In the genomic region with DNA sequence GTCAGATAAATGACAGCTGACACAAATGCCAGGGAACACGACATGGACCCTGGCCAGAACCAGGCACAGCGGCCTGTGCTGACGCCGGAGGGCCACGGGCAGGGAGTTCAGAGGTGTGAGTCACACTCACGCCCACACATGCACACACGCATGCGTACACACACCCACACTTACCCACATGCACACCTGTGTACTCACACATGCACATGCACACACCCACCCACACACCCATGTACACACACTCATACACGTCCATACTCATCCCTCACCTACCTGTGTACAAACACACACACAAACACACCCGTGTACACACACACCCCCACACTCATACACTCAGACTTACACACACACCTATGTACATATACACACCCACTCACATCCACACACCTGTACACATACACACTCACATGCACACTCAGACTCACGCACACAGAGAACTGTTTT, we compare ENCODE assay signal across 10 cellular contexts. TPM values are rescaled to one million over a fixed set of nuclear protein-coding genes. Genes with fewer than 3 reads are reported as not detected.
DNase-seq lines count a peak whose midpoint lies in the region; ATAC-seq and TF ChIP-seq lines count a peak whose summit lies in the region.
"Had no signal": no experiment of that assay in that cellular context is flagged by ENCODE, and none has a peak within 500 bp of the region (broad histone marks: within the 10 kb centered on the region; RNA-seq: fewer than 3 reads in every experiment).

No MANE protein-coding gene starts in this region.

- no peaks in the 10 kb centered on the region for H3K27me3 ChIP-seq in GM23248 (replicated peaks; ENCODE audit: insufficient read depth)
- H3K27me3 ChIP-seq in tibial artery: no peaks in the 10 kb centered on the region
- H3K27me3 ChIP-seq in H7 (ENCODE audit: control insufficient read depth, insufficient read depth, low read length): no peaks in the 10 kb centered on the region

- H3K4me1 Mint-ChIP-seq in activated T-helper 1 cell treated with anti-CD3 and anti-CD28 coated beads, Interleukin-12 subunit alpha, Interleukin-12 subunit beta, Interleukin-2, Interleukin-4 antibody, amounts not matched to agents 30 ng/mL and 10 ng/mL and 1 ng/mL, durations not matched to agents 14 hours and 24 hours and 36 hours (ENCODE audit: low read depth): peaks cover 18% of the 10 kb centered on the region

- no peak for TF ChIP-seq CTCF in tibial artery (IDR thresholded peaks at IDR 0.05)

- H2AFZ ChIP-seq in GM23248: no peak overlapping the region

- H3K9me2 ChIP-seq in GM23248 (ENCODE audit: insufficient read depth): no peaks in the 10 kb centered on the region

- ATAC-seq in Right ventricle myocardium superior (ENCODE audit: poor library complexity): no peak
- ATAC-seq: Panc1 had no signal

- 16 to 22% methylated on average over 11 of the region's 11 CpGs for WGBS in GM23248 (ENCODE audit: low coverage in 1 of 2, low lambda C conversion rate in 2 of 2, missing lambda C conversion rate in 2 of 2), 2 experiments

- H3K9ac ChIP-seq in GM23248: peak overlapping the region; percentile 59

- H3K9me3 ChIP-seq in GM23248 (ENCODE audit: low read depth) (no peaks in the 10 kb centered on the region), tibial artery (no peaks in the 10 kb centered on the region)

- H3K27ac ChIP-seq in GM23248 (peak overlapping the region; percentile 87), tibial artery (peak overlapping the region in 1 of 2 donors; percentile 48)

- H3K36me3 ChIP-seq in GM23248 (ENCODE audit: low read depth) (no peaks in the 10 kb centered on the region), tibial artery (no peaks in the 10 kb centered on the region), H7 (replicated peaks; ENCODE audit: control insufficient read depth, insufficient read depth, low read length) (no peaks in the 10 kb centered on the region)

- H3K79me2 ChIP-seq in GM23248 (ENCODE audit: insufficient read depth): peaks cover 94% of the 10 kb centered on the region

- H3K36me3 Mint-ChIP-seq in activated T-helper 1 cell treated with anti-CD3 and anti-CD28 coated beads, Interleukin-12 subunit alpha, Interleukin-12 subunit beta, Interleukin-2, Interleukin-4 antibody, amounts not matched to agents 30 ng/mL and 10 ng/mL and 1 ng/mL, durations not matched to agents 14 hours and 24 hours and 36 hours (ENCODE audit: low read depth): peaks cover 2% of the 10 kb centered on the region

- H4K20me1 ChIP-seq in GM23248 (ENCODE audit: insufficient read depth): peaks cover 5% of the 10 kb centered on the region; the same call in 1 of the 2 replicates

- H3F3A ChIP-seq in GM23248 (ENCODE audit: insufficient read depth): peaks cover 25% of the 10 kb centered on the region

- no peaks in the 10 kb centered on the region for H3K9me3 Mint-ChIP-seq in activated T-helper 1 cell treated with anti-CD3 and anti-CD28 coated beads, Interleukin-12 subunit alpha, Interleukin-12 subunit beta, Interleukin-2, Interleukin-4 antibody, amounts not matched to agents 30 ng/mL and 10 ng/mL and 1 ng/mL, durations not matched to agents 14 hours and 24 hours and 36 hours

- in situ Hi-C loops in GM23248 (cut with MboI): no loop called here

- no peak overlapping the region for H3K4me3 Mint-ChIP-seq in activated T-helper 1 cell treated with anti-CD3 and anti-CD28 coated beads, Interleukin-12 subunit alpha, Interleukin-12 subunit beta, Interleukin-2, Interleukin-4 antibody, amounts not matched to agents 30 ng/mL and 10 ng/mL and 1 ng/mL, durations not matched to agents 14 hours and 24 hours and 36 hours

- intact Hi-C loops in activated T-helper 1 cell treated with anti-CD3 and anti-CD28 coated beads, Interleukin-12 subunit alpha, Interleukin-12 subunit beta, Interleukin-2, Interleukin-4 antibody, amounts not matched to agents 30 ng/mL and 10 ng/mL and 1 ng/mL, durations not matched to agents 14 hours and 24 hours and 36 hours (cut with micrococcal nuclease): no loop called here
- intact Hi-C loops in Right ventricle myocardium superior (cut with DNase I) (no loop called here), tibial artery (cut with DNase I; ENCODE audit: low total_unique reads) (no loop called here)

- H3K4me3 ChIP-seq in GM23248 (0 out of 2 replicates have a peak overlapping the region, but pooled peaks have one; percentile 24), tibial artery (no peak overlapping the region), H7 (ENCODE audit: insufficient read depth, low read depth, low read length) (no peak overlapping the region)

- peak overlapping the region; percentile 64 for H3K4me2 ChIP-seq in GM23248 (ENCODE audit: unreplicated experiment)

- H3K4me1 ChIP-seq in GM23248 (ENCODE audit: insufficient read depth): peaks cover 29% of the 10 kb centered on the region
- H3K4me1 ChIP-seq in tibial artery: peaks cover 0 to 85% (median 38%) of the 10 kb centered on the region in 4 donors

- peak; percentile 85 for DNase-seq in GM23248
- DNase-seq in activated T-helper 1 cell treated with anti-CD3 and anti-CD28 coated beads, Interleukin-12 subunit alpha, Interleukin-12 subunit beta, Interleukin-2, Interleukin-4 antibody, amounts not matched to agents 30 ng/mL and 10 ng/mL and 1 ng/mL, durations not matched to agents 14 hours and 24 hours and 36 hours (ENCODE audit: low spot score): no peak
- peak; percentile 49 for DNase-seq in Right ventricle myocardium superior
- peak; percentile 8 to 10 for DNase-seq in stimulated activated CD4-positive, alpha-beta T cell treated with anti-CD3 and anti-CD28 coated beads, Interleukin-2, amount 100 ng/mL, for 48 hours
- DNase-seq in NCI-H446 (lab: John Stamatoyannopoulos, UW): no peak
- DNase-seq in hippocampal formation (lab: John Stamatoyannopoulos, UW): no peak
- no peak for DNase-seq in tibial artery
- DNase-seq in H7: no peak
- DNase-seq: small intestine had no signal

- peak overlapping the region; percentile 10 for H3K27ac Mint-ChIP-seq in activated T-helper 1 cell treated with anti-CD3 and anti-CD28 coated beads, Interleukin-12 subunit alpha, Interleukin-12 subunit beta, Interleukin-2, Interleukin-4 antibody, amounts not matched to agents 30 ng/mL and 10 ng/mL and 1 ng/mL, durations not matched to agents 14 hours and 24 hours and 36 hours

- H3K27me3 Mint-ChIP-seq in activated T-helper 1 cell treated with anti-CD3 and anti-CD28 coated beads, Interleukin-12 subunit alpha, Interleukin-12 subunit beta, Interleukin-2, Interleukin-4 antibody, amounts not matched to agents 30 ng/mL and 10 ng/mL and 1 ng/mL, durations not matched to agents 14 hours and 24 hours and 36 hours (ENCODE audit: insufficient read depth): no peaks in the 10 kb centered on the region

RNA-seq across cellular contexts. Expression of gene MLLT1, which starts 40.4 kb away (rescaled TPM):
- 17.3 and 19.1 TPM in 2 replicates for total RNA-seq in GM23248 (2014; rRNA removed; shearing (Covaris generic))
- 13.3 and 14.3 TPM in 2 replicates for polyA plus RNA-seq in GM23248 (2016; fragmentation: Nextera tagmentation; extraction: Ambion mirVana)
- 71.6 and 77.4 TPM in 2 replicates for total RNA-seq in activated T-helper 1 cell treated with anti-CD3 and anti-CD28 coated beads, Interleukin-12 subunit alpha, Interleukin-12 subunit beta, Interleukin-2, Interleukin-4 antibody, amounts not matched to agents 30 ng/mL and 10 ng/mL and 1 ng/mL, durations not matched to agents 14 hours and 24 hours and 36 hours
- 37.2 TPM for total RNA-seq in Right ventricle myocardium superior
- 16.1 and 17.3 TPM in 2 replicates for total RNA-seq in H7 (2014; rRNA removed; shearing (Covaris generic))

Comparison
In these comparisons a context has a peak if more than half of its experiments do, and no peak if none do; other contexts are left out.
1. DNase-seq: peak in GM23248 (single experiment), Right ventricle myocardium superior (single experiment) and stimulated activated CD4-positive, alpha-beta T cell treated with anti-CD3 and anti-CD28 coated beads, Interleukin-2, amount 100 ng/mL, for 48 hours (2 of 2); none in activated T-helper 1 cell treated with anti-CD3 and anti-CD28 coated beads, Interleukin-12 subunit alpha, Interleukin-12 subunit beta, Interleukin-2, Interleukin-4 antibody, amounts not matched to agents 30 ng/mL and 10 ng/mL and 1 ng/mL, durations not matched to agents 14 hours and 24 hours and 36 hours (single experiment), NCI-H446 (0 of 2), hippocampal formation (0 of 2), tibial artery (0 of 2) and H7 (single experiment).